In the genomic region with DNA sequence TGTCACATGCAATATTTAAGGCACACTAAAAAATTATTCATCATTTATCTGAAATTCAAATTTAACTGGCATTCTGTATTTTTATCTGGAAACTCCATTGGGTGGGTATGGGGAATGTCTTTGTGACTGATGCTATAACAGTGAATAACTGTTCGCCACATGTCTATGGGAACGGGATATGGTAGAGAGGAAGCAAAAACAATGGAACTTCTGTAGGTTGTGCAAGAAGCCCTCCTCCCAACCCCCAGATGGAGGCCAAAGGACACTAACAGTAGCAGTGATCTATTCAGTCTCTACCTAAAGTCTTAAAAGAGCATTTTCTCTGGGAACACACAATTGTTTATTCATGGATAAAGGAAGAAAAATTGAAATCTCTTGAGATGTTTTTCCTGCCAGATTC, we compare ENCODE assay signal across 23 cellular contexts. TPM values are rescaled to one million over a fixed set of nuclear protein-coding genes. Genes with fewer than 3 reads are reported as not detected.
DNase-seq lines count a peak whose midpoint lies in the region; ATAC-seq, FAIRE-seq and TF ChIP-seq lines count a peak whose summit lies in the region.
"Had no signal": no experiment of that assay in that cellular context is flagged by ENCODE, and none has a peak within 500 bp of the region (broad histone marks: within the 10 kb centered on the region; RNA-seq: fewer than 3 reads in every experiment).

No MANE protein-coding gene starts in this region.

- H3K9me3 Mint-ChIP-seq in activated naive CD4-positive, alpha-beta T cell treated with anti-CD3 and anti-CD28 coated beads for 36 hours, result no peaks in the 10 kb centered on the region
- peaks cover 8 to 10% of the 10 kb centered on the region in 2 donors for H3K9me3 Mint-ChIP-seq in activated naive CD4-positive, alpha-beta T cell treated with anti-CD3 and anti-CD28 coated beads, Interleukin-2, amount 50 U/mL, for 72 hours
- H3K9me3 Mint-ChIP-seq in neural progenitor cell, result peaks cover 2% of the 10 kb centered on the region
- H3K9me3 Mint-ChIP-seq: activated naive CD4-positive, alpha-beta T cell treated with anti-CD3 and anti-CD28 coated beads, Interleukin-2, amount 50 U/mL, for 24 hours; T-cell had no signal

- H3K4me2 ChIP-seq in GM12878 (ENCODE audit: control insufficient read depth, insufficient read depth) (no peak overlapping the region), neural progenitor cell (no peak overlapping the region)
- H3K4me2 ChIP-seq: smooth muscle cell had no signal

- intact Hi-C loops in activated naive CD4-positive, alpha-beta T cell treated with anti-CD3 and anti-CD28 coated beads for 36 hours (cut with micrococcal nuclease), result no loop called here
- intact Hi-C loops in GM12878 (cut with micrococcal nuclease; ENCODE audit: unreplicated experiment) (no loop called here), left lung (cut with DNase I) (no loop called here)

- H3K36me3 ChIP-seq in GM12878 (ENCODE audit: control insufficient read depth in 2 of 2, insufficient read depth in 2 of 2, low read length in 1 of 2) (no peaks in the 10 kb centered on the region), left lung (no peaks in the 10 kb centered on the region), neural progenitor cell (no peaks in the 10 kb centered on the region)
- H3K36me3 ChIP-seq: ascending aorta, transverse colon had no signal

- peak overlapping the region; percentile 52; the same call in 1 of the 2 replicates for H3K27ac ChIP-seq in GM12878 (ENCODE audit: control insufficient read depth, insufficient read depth)
- peak overlapping the region in 1 of 2 donors; percentile 19 for H3K27ac ChIP-seq in left lung
- H3K27ac ChIP-seq in neural progenitor cell, result no peak overlapping the region
- no peak overlapping the region for H3K27ac ChIP-seq in coronary artery
- H3K27ac ChIP-seq: ascending aorta, transverse colon had no signal

- no peak for FAIRE-seq in GM12878 (lab: Jason Lieb, UNC)

- SMC1A ChIA-PET in GM12878 (lab: Charles Lee; ENCODE audit: uncharacterized antibody, unreplicated experiment), result no interaction called here

- H4K20me1 ChIP-seq in GM12878 (ENCODE audit: control insufficient read depth, insufficient read depth) (no peaks in the 10 kb centered on the region), neural progenitor cell (ENCODE audit: low read depth) (no peaks in the 10 kb centered on the region)

- H3F3A ChIP-seq in neural progenitor cell (ENCODE audit: low read depth), result no peaks in the 10 kb centered on the region

- H3K4me1 ChIP-seq in GM12878 (ENCODE audit: control insufficient read depth, insufficient read depth, low read length) (peaks cover 49% of the 10 kb centered on the region), left lung (peaks cover 0 to 12% of the 10 kb centered on the region in 2 donors), neural progenitor cell (no peaks in the 10 kb centered on the region)
- H3K4me1 ChIP-seq: ascending aorta, transverse colon had no signal

- POLR2A ChIA-PET in GM12878 (lab: Charles Lee), result interaction anchor here (0.6 to 3.3 kb wide), 4 partner anchors 9 to 59 kb away, joined by 4 to 13 read pairs (median 4); no protein-coding TSS in a partner anchor

- TF ChIP-seq POLR2A in GM12878 (IDR thresholded peaks at IDR 0.05; ENCODE audit: low read depth, low read length), result no peak

- H3K4me3 Mint-ChIP-seq in activated naive CD4-positive, alpha-beta T cell treated with anti-CD3 and anti-CD28 coated beads for 36 hours, result no peak overlapping the region
- H3K4me3 Mint-ChIP-seq in neural progenitor cell, result no peak overlapping the region
- H3K4me3 Mint-ChIP-seq: activated naive CD4-positive, alpha-beta T cell treated with anti-CD3 and anti-CD28 coated beads, Interleukin-2, amount 50 U/mL, for 24 hours; naive thymus-derived CD4-positive, alpha-beta T cell; T-cell had no signal

- peaks cover 10% of the 10 kb centered on the region for H3K4me1 Mint-ChIP-seq in activated naive CD4-positive, alpha-beta T cell treated with anti-CD3 and anti-CD28 coated beads for 36 hours (ENCODE audit: low read depth)
- H3K4me1 Mint-ChIP-seq in neural progenitor cell, result no peaks in the 10 kb centered on the region

- no peaks in the 10 kb centered on the region for H3K27me3 Mint-ChIP-seq in activated naive CD4-positive, alpha-beta T cell treated with anti-CD3 and anti-CD28 coated beads for 36 hours (ENCODE audit: low read depth)
- H3K27me3 Mint-ChIP-seq in neural progenitor cell (ENCODE audit: insufficient read depth, low read depth), result peaks cover 2% of the 10 kb centered on the region
- H3K27me3 Mint-ChIP-seq: activated naive CD4-positive, alpha-beta T cell treated with anti-CD3 and anti-CD28 coated beads, Interleukin-2, amount 50 U/mL, for 24 hours; T-cell had no signal

- no peak for ATAC-seq in activated naive CD4-positive, alpha-beta T cell treated with anti-CD3 and anti-CD28 coated beads, Interleukin-2, amount 50 U/mL, for 72 hours
- ATAC-seq in GM12878, result no peak
- peak; percentile 56 for ATAC-seq in left lung
- ATAC-seq: esophagus mucosa; naive thymus-derived CD4-positive, alpha-beta T cell; T-cell had no signal

- no peaks in the 10 kb centered on the region for H3K27me3 ChIP-seq in GM12878 (replicated peaks in 1 of 2; ENCODE audit: control insufficient read depth in 2 of 2, insufficient read depth in 2 of 2, low read length in 1 of 2)
- no peaks in the 10 kb centered on the region for H3K27me3 ChIP-seq in left lung
- no peaks in the 10 kb centered on the region for H3K27me3 ChIP-seq in neural progenitor cell
- H3K27me3 ChIP-seq: ascending aorta, transverse colon had no signal

- no peak for TF ChIP-seq RAD21 in GM12878 (IDR thresholded peaks at IDR 0.05; ENCODE audit: insufficient read depth, low read depth, low read length)

- no peak for DNase-seq in activated naive CD4-positive, alpha-beta T cell treated with anti-CD3 and anti-CD28 coated beads for 36 hours
- no peak for DNase-seq in activated naive CD4-positive, alpha-beta T cell treated with anti-CD3 and anti-CD28 coated beads, Interleukin-2, amount 50 U/mL, for 72 hours (ENCODE audit: low spot score in 2 of 2)
- DNase-seq in GM12878 (ENCODE audit: low read depth, low spot score) (no peak), left lung (no peak), neural progenitor cell (ENCODE audit: low spot score) (no peak), NCI-H1092 (lab: John Stamatoyannopoulos, UW) (no peak), amniotic stem cell (lab: John Stamatoyannopoulos, UW) (no peak), coronary artery (ENCODE audit: low spot score) (no peak)
- DNase-seq: effector CD4-positive, alpha-beta T cell; mesenchymal stem cell; naive thymus-derived CD4-positive, alpha-beta T cell; NCI-H1694; NCI-H2171 treated with DMSO at 0.1 percent for 48 hours; NCI-H774; Right ventricle myocardium superior; stimulated activated CD4-positive, alpha-beta T cell treated with anti-CD3 and anti-CD28 coated beads, Interleukin-2, amount 100 ng/mL, for 48 hours; T-cell; transverse colon had no signal

- H3K27ac Mint-ChIP-seq in activated naive CD4-positive, alpha-beta T cell treated with anti-CD3 and anti-CD28 coated beads for 36 hours, result peak overlapping the region; percentile 67
- H3K27ac Mint-ChIP-seq in activated naive CD4-positive, alpha-beta T cell treated with anti-CD3 and anti-CD28 coated beads, Interleukin-2, amount 50 U/mL, for 72 hours, result peak overlapping the region in 1 of 2 donors; percentile 95
- H3K27ac Mint-ChIP-seq in neural progenitor cell, result no peak overlapping the region
- H3K27ac Mint-ChIP-seq: activated naive CD4-positive, alpha-beta T cell treated with anti-CD3 and anti-CD28 coated beads, Interleukin-2, amount 50 U/mL, for 24 hours; T-cell had no signal

- H3K9ac ChIP-seq in GM12878 (ENCODE audit: control insufficient read depth, insufficient read depth, low read length), result no peak overlapping the region
- H3K9ac ChIP-seq in neural progenitor cell, result no peak overlapping the region

- no TSS peak for BruUV-seq in GM12878 (replicated peaks; lab: Mats Ljungman, UMichigan)

- peaks cover 4% of the 10 kb centered on the region; the same call in 2 of the 3 replicates for H3K9me3 ChIP-seq in GM12878 (replicated peaks; ENCODE audit: control insufficient read depth, insufficient read depth, low read length)
- no peaks in the 10 kb centered on the region for H3K9me3 ChIP-seq in left lung
- H3K9me3 ChIP-seq in neural progenitor cell (ENCODE audit: low read depth), result no peaks in the 10 kb centered on the region
- H3K9me3 ChIP-seq: ascending aorta, transverse colon had no signal

- no peaks in the 10 kb centered on the region for H3K36me3 Mint-ChIP-seq in activated naive CD4-positive, alpha-beta T cell treated with anti-CD3 and anti-CD28 coated beads for 36 hours (ENCODE audit: low read depth)
- peaks cover 0 to 10% of the 10 kb centered on the region in 2 donors for H3K36me3 Mint-ChIP-seq in activated naive CD4-positive, alpha-beta T cell treated with anti-CD3 and anti-CD28 coated beads, Interleukin-2, amount 50 U/mL, for 72 hours
- H3K36me3 Mint-ChIP-seq in neural progenitor cell, result no peaks in the 10 kb centered on the region
- H3K36me3 Mint-ChIP-seq: activated naive CD4-positive, alpha-beta T cell treated with anti-CD3 and anti-CD28 coated beads, Interleukin-2, amount 50 U/mL, for 24 hours; T-cell had no signal

- WGBS in GM12878 (ENCODE audit: insufficient coverage, insufficient replicate concordance, low lambda C conversion rate, missing lambda C conversion rate), result 100% methylated on average over 2 of the region's 2 CpGs

- TF ChIP-seq CTCF in GM12878 (IDR thresholded peaks at IDR 0.05 in 2 of 3, conservative IDR thresholded peaks at IDR 0.05 in 1 of 3; ENCODE audit: control insufficient read depth in 2 of 3, extremely low read depth in 1 of 3, insufficient read depth in 1 of 3, low read depth in 3 of 3, low read length in 3 of 3) (no peak), left lung (IDR thresholded peaks at IDR 0.05) (no peak), neural progenitor cell (IDR thresholded peaks at IDR 0.05) (no peak), coronary artery (IDR thresholded peaks at IDR 0.05) (no peak)

- CTCF ChIA-PET in activated naive CD4-positive, alpha-beta T cell treated with anti-CD3 and anti-CD28 coated beads for 36 hours (lab: Charles Lee), result no interaction called here
- CTCF ChIA-PET in GM12878 (lab: Yijun Ruan, JAX), result no interaction called here

- H2AFZ ChIP-seq in GM12878 (ENCODE audit: control insufficient read depth, low read depth, low read length) (no peak overlapping the region), neural progenitor cell (replicated peaks) (no peak overlapping the region)

- RAD21 ChIA-PET in GM12878 (lab: Charles Lee; ENCODE audit: unreplicated experiment), result interaction anchor here (1.2 to 3.3 kb wide), 2 partner anchors 47 to 57 kb away, joined by 3 to 18 read pairs; no protein-coding TSS in a partner anchor

- no peak for TF ChIP-seq EP300 in GM12878 (IDR thresholded peaks at IDR 0.05; ENCODE audit: borderline replicate concordance in 1 of 2, control insufficient read depth in 1 of 2, low read depth in 2 of 2, low read length in 2 of 2)

- H3K79me2 ChIP-seq in GM12878 (ENCODE audit: control insufficient read depth, insufficient read depth, low read length), result no peaks in the 10 kb centered on the region; the same call in 1 of the 2 replicates
- H3K79me2 ChIP-seq in neural progenitor cell (ENCODE audit: low read depth), result no peaks in the 10 kb centered on the region

- H3K4me3 ChIP-seq in GM12878 (no peak overlapping the region), left lung (no peak overlapping the region), neural progenitor cell (no peak overlapping the region), coronary artery (no peak overlapping the region)
- H3K4me3 ChIP-seq: ascending aorta, smooth muscle cell, transverse colon had no signal

- in situ Hi-C loops in GM12878 (cut with MboI), result no loop called here

RNA-seq across cellular contexts. Expression of gene PLAC8, which starts 57.1 kb away (rescaled TPM):
- 10 to 100 TPM; 62.0 to 62.3 TPM for total RNA-seq in activated naive CD4-positive, alpha-beta T cell treated with anti-CD3 and anti-CD28 coated beads for 36 hours
- total RNA-seq in activated naive CD4-positive, alpha-beta T cell treated with anti-CD3 and anti-CD28 coated beads, Interleukin-2, amount 50 U/mL, for 72 hours, result 100 to 1,000 TPM in 1 of 2 donors, 10 to 100 TPM in 1; 23.3 to 169 TPM
- 200 and 211 TPM in 2 replicates for total RNA-seq in GM12878 (2013; cell fraction: nucleolus; rRNA removed)
- 214 and 265 TPM in 2 replicates for total RNA-seq in GM12878 (2014; rRNA removed)
- 316 and 317 TPM in 2 replicates for total RNA-seq in GM12878 (2014; rRNA removed; fragmentation: Illumina TruSeq; extraction: Trizol)
- total RNA-seq in GM12878 (2021), result 238 and 239 TPM in 2 replicates
- polyA plus RNA-seq in GM12878 (2011; ENCODE audit: low read depth), result 78.9 TPM
- polyA plus RNA-seq in GM12878 (2011; rRNA removed), result 841 and 1,037 TPM in 2 replicates
- 429 and 464 TPM in 2 replicates for polyA plus RNA-seq in GM12878 (2011; cell fraction: cytosol; rRNA removed)
- polyA plus RNA-seq in GM12878 (2011; cell fraction: nucleus; rRNA removed), result 219 and 352 TPM in 2 replicates
- 70.6 and 120 TPM in 2 replicates for polyA plus RNA-seq in GM12878 (2012)
- polyA plus RNA-seq in GM12878 (2014; fragmentation: Illumina TruSeq; extraction: Trizol), result 311 and 417 TPM in 2 replicates
- 100 to 1,000 TPM; 405 to 441 TPM for polyA plus RNA-seq in GM12878 (2014; fragmentation: Nextera tagmentation; extraction: Ambion mirVana)
- polyA plus RNA-seq in GM12878 (2014; rRNA removed), result 239 and 276 TPM in 2 replicates
- polyA plus RNA-seq in GM12878 (2016; fragmentation: Nextera tagmentation; extraction: Ambion mirVana), result 100 to 1,000 TPM; 379 to 404 TPM
- 407 and 416 TPM in 2 replicates for polyA minus RNA-seq in GM12878 (2011; rRNA and poly(A)+ RNA removed)
- 98.6 and 123 TPM in 2 replicates for polyA minus RNA-seq in GM12878 (2011; cell fraction: cytosol; rRNA and poly(A)+ RNA removed)
- 44.1 and 55.6 TPM in 2 replicates for polyA minus RNA-seq in GM12878 (2011; cell fraction: nucleus; rRNA and poly(A)+ RNA removed)
- 10 to 100 TPM; 20.1 to 48.7 TPM for total RNA-seq in left lung
- 0.15 TPM in 1 of 2 replicates, not detected in the other for total RNA-seq in neural progenitor cell (ENCODE audit: low replicate concordance)
- total RNA-seq: OCI-LY7 had no signal

Comparison
In these comparisons a context has a peak if more than half of its experiments do, and no peak if none do; other contexts are left out.
1. RNA of gene PLAC8, which starts 57.1 kb away (total RNA-seq): 200 to 317 TPM in GM12878, 23.3 to 169 TPM in activated naive CD4-positive, alpha-beta T cell treated with anti-CD3 and anti-CD28 coated beads, Interleukin-2, amount 50 U/mL, for 72 hours, 62.0 to 62.3 TPM in activated naive CD4-positive, alpha-beta T cell treated with anti-CD3 and anti-CD28 coated beads for 36 hours and 20.1 to 48.7 TPM in left lung; 0.15 TPM in neural progenitor cell; every median in the first group is over 10 times any median in the second.